ENCODE assay signal across 6 cellular contexts in the genomic region with DNA sequence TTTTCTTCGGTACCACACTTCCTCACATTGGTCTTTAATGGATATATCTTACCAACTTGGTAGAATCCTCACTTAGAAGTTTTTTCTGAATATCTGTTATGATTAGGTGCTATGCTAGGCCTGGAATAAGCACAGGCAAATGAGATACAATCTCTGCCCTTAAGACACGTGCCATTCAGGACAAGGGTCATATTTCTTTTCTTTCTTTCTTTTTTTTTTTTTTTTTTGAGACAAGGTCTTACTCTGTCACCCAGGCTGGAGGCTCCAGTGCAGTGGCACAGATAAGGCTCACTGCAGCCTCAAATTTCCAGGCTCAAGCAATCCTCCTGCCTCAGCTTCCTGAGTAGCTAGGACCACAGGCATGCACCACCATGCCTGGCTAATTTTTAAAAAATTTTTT. TPM values are rescaled to one million over a fixed set of nuclear protein-coding genes. Genes with fewer than 3 reads are reported as not detected.
"Had no signal": no experiment of that assay in that cellular context is flagged by ENCODE, and none has a peak within 500 bp of the region (broad histone marks: within the 10 kb centered on the region; RNA-seq: fewer than 3 reads in every experiment).

No MANE protein-coding gene starts in this region.

RNA-seq across cellular contexts. Expression of a gene that starts 23.0 kb away (rescaled TPM):
- total RNA-seq: H4, H7, HepG2, HFFc6, HT1080 had no signal
- polyA plus RNA-seq: HepG2 had no signal

RNA-seq across cellular contexts. Expression of a gene that starts 52.3 kb away (rescaled TPM):
- total RNA-seq: GM23248, HepG2, HT1080 had no signal

RNA-seq across cellular contexts. Expression of a gene that starts 52.5 kb away (rescaled TPM):
- total RNA-seq: H4, HT1080 had no signal
- polyA plus RNA-seq: HepG2 had no signal
